Comparison of ENCODE assay signal across 1 cellular context in genomic region chr2:178190938-178191910, GRCh38.
TF ChIP-seq lines count a peak whose summit lies in the region.

No MANE protein-coding gene starts in this region.

TF ChIP-seq in GM23338, 12 proteins besides CTCF, POLR2A, EP300 and RAD21 (continued from another document):
- no peak for TF ChIP-seq EZH2 (IDR thresholded peaks at IDR 0.05; ENCODE audit: low read depth, unreplicated experiment)
- no peak for TF ChIP-seq ZNF114 (CRISPR knock-in tag; IDR thresholded peaks at IDR 0.05)
- TF ChIP-seq EZH2phosphoT487 (IDR thresholded peaks at IDR 0.05; ENCODE audit: unreplicated experiment), result no peak
- TF ChIP-seq ZNF331 (CRISPR knock-in tag; IDR thresholded peaks at IDR 0.05; ENCODE audit: low read depth), result no peak
- TF ChIP-seq STAT1 (IDR thresholded peaks at IDR 0.05; ENCODE audit: unreplicated experiment), result no peak
- no peak for TF ChIP-seq ETS1 (IDR thresholded peaks at IDR 0.05)
- TF ChIP-seq JUNB (IDR thresholded peaks at IDR 0.05; ENCODE audit: unreplicated experiment), result no peak
- TF ChIP-seq NANOG (IDR thresholded peaks at IDR 0.05; ENCODE audit: borderline replicate concordance), result no peak
- no peak for TF ChIP-seq ZNF462 (CRISPR knock-in tag; IDR thresholded peaks at IDR 0.05)
- TF ChIP-seq POLR2AphosphoS5 (IDR thresholded peaks at IDR 0.05; ENCODE audit: low read depth), result no peak
